In genomic region chr1:36156329-36157114, GRCh38 we compare ENCODE assay signal across 1 cellular context.
A peak's percentile ranks its signal among the peaks of the same experiment; 100 is the strongest.
TF ChIP-seq lines count a peak whose summit lies in the region.

No MANE protein-coding gene starts in this region.

TF ChIP-seq in GM12878, 131 proteins besides CTCF, POLR2A, EP300 and RAD21 (continues in another document):
- TF ChIP-seq PAX5 (IDR thresholded peaks at IDR 0.05; ENCODE audit: borderline replicate concordance, low read depth, low read length) (no peak), CBX5 (IDR thresholded peaks at IDR 0.05; ENCODE audit: low read depth) (no peak), SMC3 (IDR thresholded peaks at IDR 0.05; ENCODE audit: borderline replicate concordance, low read length) (no peak), CHD4 (IDR thresholded peaks at IDR 0.05) (no peak), SMAD1 (IDR thresholded peaks at IDR 0.05; ENCODE audit: low read depth, partially characterized antibody) (no peak), SMARCA5 (IDR thresholded peaks at IDR 0.05) (0 out of 2 replicates have a peak, but pooled peaks have one; percentile 37), STAT1 (conservative IDR thresholded peaks at IDR 0.05) (no peak), ZNF592 (IDR thresholded peaks at IDR 0.05) (no peak), NBN (IDR thresholded peaks at IDR 0.05) (no peak), ZNF687 (IDR thresholded peaks at IDR 0.05) (0 out of 2 replicates have a peak, but pooled peaks have one; percentile 15), NKRF (conservative IDR thresholded peaks at IDR 0.05) (peak; percentile 72; the same call in 1 of the 2 replicates), PAX8 (IDR thresholded peaks at IDR 0.05) (no peak), TARDBP (IDR thresholded peaks at IDR 0.05; ENCODE audit: borderline replicate concordance) (no peak), ATF2 (IDR thresholded peaks at IDR 0.05; ENCODE audit: low read length) (no peak), REST (IDR thresholded peaks at IDR 0.05; ENCODE audit: low read depth, low read length) (no peak), HSF1 (IDR thresholded peaks at IDR 0.05; ENCODE audit: low read depth, low read length) (no peak), JUND (IDR thresholded peaks at IDR 0.05; ENCODE audit: low read depth, low read length) (no peak), RCOR1 (conservative IDR thresholded peaks at IDR 0.05; ENCODE audit: low read depth, low read length) (no peak), CHD1 (IDR thresholded peaks at IDR 0.05; ENCODE audit: low read depth, low read length) (no peak), SREBF2 (IDR thresholded peaks at IDR 0.05; ENCODE audit: low read length) (no peak), CBFB (IDR thresholded peaks at IDR 0.05; ENCODE audit: low read depth) (no peak), DPF2 (IDR thresholded peaks at IDR 0.05) (peak; percentile 20), POLR2AphosphoS5 (IDR thresholded peaks at IDR 0.05; ENCODE audit: low read length) (peak; percentile 55), RUNX3 (IDR thresholded peaks at IDR 0.05; ENCODE audit: low read length) (no peak), IRF3 (IDR thresholded peaks at IDR 0.05) (no peak), YBX1 (IDR thresholded peaks at IDR 0.05) (no peak), RAD51 (IDR thresholded peaks at IDR 0.05) (peak; percentile 54; the same call in 1 of the 2 replicates), MAX (IDR thresholded peaks at IDR 0.05; ENCODE audit: low read depth, low read length) (peak; percentile 23; the same call in 1 of the 2 replicates), IKZF2 (IDR thresholded peaks at IDR 0.05) (peak in 1 of 2 experiments; percentile 11; a peak in 1 of 4 replicates), BMI1 (IDR thresholded peaks at IDR 0.05; ENCODE audit: borderline replicate concordance) (no peak), CEBPB (IDR thresholded peaks at IDR 0.05; ENCODE audit: borderline replicate concordance in 1 of 2, low read depth in 2 of 2, low read length in 2 of 2) (no peak), ZBTB40 (IDR thresholded peaks at IDR 0.05; ENCODE audit: borderline replicate concordance) (no peak), BCL11A (IDR thresholded peaks at IDR 0.05; ENCODE audit: low read depth, low read length) (no peak), USF1 (IDR thresholded peaks at IDR 0.05; ENCODE audit: borderline replicate concordance, extremely low read length, insufficient read depth, low read depth, low read length) (peak; percentile 55), ZNF217 (IDR thresholded peaks at IDR 0.05) (no peak)
